10 cellular contexts compared by ENCODE assay signal in the genomic region with DNA sequence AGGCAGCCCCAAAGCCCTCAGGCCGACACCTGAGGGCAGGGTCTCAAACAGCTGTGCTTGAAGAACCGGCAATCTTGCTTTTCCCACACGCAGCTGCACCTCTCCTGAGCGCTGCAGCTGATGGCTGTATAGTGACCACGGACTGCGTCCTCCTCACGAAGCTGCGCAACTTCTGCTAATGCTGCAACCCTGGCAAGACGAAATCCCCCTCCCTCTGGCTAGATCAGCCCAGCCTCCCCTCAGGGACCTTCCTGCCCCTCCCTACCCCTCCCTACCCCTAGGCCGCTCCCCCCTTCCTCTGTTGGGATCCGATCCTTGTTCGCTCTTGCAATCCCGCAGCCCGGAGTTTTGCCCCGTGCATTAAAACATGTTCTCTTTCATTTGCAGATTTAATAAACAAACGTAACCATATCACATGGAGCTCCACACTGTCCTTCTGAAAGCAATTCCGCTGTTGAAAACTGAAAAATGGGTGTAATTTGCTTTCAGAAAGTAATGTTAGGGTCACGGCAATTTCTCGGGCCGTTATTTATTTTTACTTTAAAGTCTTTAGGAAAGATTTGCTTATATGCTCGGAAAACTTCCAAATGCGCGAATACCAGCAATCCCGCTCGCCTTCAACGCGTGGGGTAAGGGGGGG. TPM values are rescaled to one million over a fixed set of nuclear protein-coding genes. Genes with fewer than 3 reads are reported as not detected.
DNase-seq lines count a peak whose midpoint lies in the region; ATAC-seq and TF ChIP-seq lines count a peak whose summit lies in the region.
"Had no signal": no experiment of that assay in that cellular context is flagged by ENCODE, and none has a peak within 500 bp of the region (broad histone marks: within the 10 kb centered on the region; RNA-seq: fewer than 3 reads in every experiment).

No MANE protein-coding gene starts in this region.

- H3K27ac ChIP-seq in A673 (ENCODE audit: low read depth, low read length, poor library complexity, severe bottlenecking): peak overlapping the region; percentile 3

- no peaks in the 10 kb centered on the region for H3K36me3 ChIP-seq in A673 (ENCODE audit: insufficient read depth, low read length, poor library complexity, severe bottlenecking)
- no peaks in the 10 kb centered on the region for H3K36me3 ChIP-seq in adipocyte (ENCODE audit: control insufficient read depth, insufficient read depth, low read length, severe bottlenecking)

- H3K4me1 ChIP-seq in A673 (ENCODE audit: insufficient read depth, low read length, poor library complexity, severe bottlenecking) (peaks cover 17% of the 10 kb centered on the region), adipocyte (ENCODE audit: control insufficient read depth, insufficient read depth, low read length) (peaks cover 3% of the 10 kb centered on the region)

- no peaks in the 10 kb centered on the region for H3K9me3 ChIP-seq in A673 (ENCODE audit: low read depth, low read length, poor library complexity, severe bottlenecking)
- H3K9me3 ChIP-seq in adipocyte (ENCODE audit: control insufficient read depth, low read length): no peaks in the 10 kb centered on the region

- no peaks in the 10 kb centered on the region for H3K36me3 Mint-ChIP-seq in nephron progenitor cell (ENCODE audit: low read depth)

- BruUV-seq in A673 (replicated peaks; lab: Mats Ljungman, UMichigan): no TSS peak

- H3K4me3 Mint-ChIP-seq in nephron progenitor cell: peak overlapping the region; percentile 87

- no peaks in the 10 kb centered on the region for H3K9me3 Mint-ChIP-seq in nephron progenitor cell

- no peak for ATAC-seq in HG03442 (IDR thresholded peaks at IDR 0.05; ENCODE audit: unreplicated experiment)

- H3K27ac Mint-ChIP-seq in nephron progenitor cell: no peak overlapping the region

- POLR2A ChIA-PET in A673 (lab: Charles Lee; ENCODE audit: low non-redundant PET): interaction anchor here (0.5 kb wide), 1 partner anchor 102 kb away, joined by 5 read pairs; no protein-coding TSS in a partner anchor

- H3K9ac ChIP-seq in adipocyte (ENCODE audit: low read length): no peak overlapping the region

- CTCF ChIA-PET in A673 (lab: Charles Lee): interaction anchor here (1.0 to 1.7 kb wide), 3 partner anchors 9 to 286 kb away, joined by 5 to 10 read pairs (median 6); no protein-coding TSS in a partner anchor

- intact Hi-C loops in A673 (cut with micrococcal nuclease; ENCODE audit: unreplicated experiment): loop anchor here (5.0 kb wide), 1 partner anchor 90 kb away; no protein-coding TSS in a partner anchor

- TF ChIP-seq CTCF in A673 (conservative IDR thresholded peaks at IDR 0.05; ENCODE audit: low read depth, low read length): no peak
- no peak for TF ChIP-seq CTCF in nephron progenitor cell (IDR thresholded peaks at IDR 0.05)

- no peaks in the 10 kb centered on the region for H3K27me3 ChIP-seq in A673 (replicated peaks; ENCODE audit: insufficient read depth, low read depth, low read length, poor library complexity)
- H3K27me3 ChIP-seq in adipocyte (replicated peaks; ENCODE audit: control insufficient read depth, insufficient read depth, low read length): peaks cover 92% of the 10 kb centered on the region

- DNase-seq in A673 (ENCODE audit: low spot score) (peak; percentile 55), COLO668 (lab: John Stamatoyannopoulos, UW; ENCODE audit: unreplicated experiment) (peak; percentile 68), adipocyte (ENCODE audit: low read depth) (peak; percentile 79), nephron progenitor cell (no peak), activated gamma-delta T cell (lab: John Stamatoyannopoulos, UW) (no peak), COR-L47 (lab: John Stamatoyannopoulos, UW) (no peak)
- DNase-seq in stimulated activated CD4-positive, alpha-beta T cell treated with anti-CD3 and anti-CD28 coated beads, Interleukin-2, amount 100 ng/mL, for 24 hours: no peak
- DNase-seq: NCI-H2081 had no signal

- H3K4me3 ChIP-seq in A673 (ENCODE audit: low read depth, low read length, poor library complexity, severe bottlenecking) (peak overlapping the region; percentile 45), adipocyte (ENCODE audit: low read length) (peak overlapping the region; percentile 62)

- peaks cover 100% of the 10 kb centered on the region for H3K27me3 Mint-ChIP-seq in nephron progenitor cell (ENCODE audit: low read depth, poor library complexity)

- H3K4me1 Mint-ChIP-seq in nephron progenitor cell: peaks cover 83% of the 10 kb centered on the region

RNA-seq across cellular contexts. Expression of a gene that starts 4.8 kb away (rescaled TPM):
- 23.4 and 26.2 TPM in 2 replicates for total RNA-seq in A673 (2021)
- total RNA-seq: mucosa of gallbladder had no signal

Comparison
In these comparisons a context has a peak if more than half of its experiments do, and no peak if none do; other contexts are left out.
1. DNase-seq: peak in A673 (single experiment), COLO668 (single experiment) and adipocyte (single experiment); none in nephron progenitor cell (single experiment), activated gamma-delta T cell (single experiment), stimulated activated CD4-positive, alpha-beta T cell treated with anti-CD3 and anti-CD28 coated beads, Interleukin-2, amount 100 ng/mL, for 24 hours (0 of 2) and COR-L47 (single experiment).